ENCODE assay signal across 1 cellular context in genomic region chr12:117998719-117999118, GRCh38.
TF ChIP-seq lines count a peak whose summit lies in the region.

No MANE protein-coding gene starts in this region.

TF ChIP-seq in K562, 482 proteins besides CTCF, POLR2A, EP300 and RAD21 (continued from another document):
- TF ChIP-seq ZBTB40 (IDR thresholded peaks at IDR 0.05) (0 out of 2 replicates have a peak, but pooled peaks have one; percentile 17), ZBTB40 (CRISPR knock-in tag; IDR thresholded peaks at IDR 0.05) (no peak)
